In the genomic region with DNA sequence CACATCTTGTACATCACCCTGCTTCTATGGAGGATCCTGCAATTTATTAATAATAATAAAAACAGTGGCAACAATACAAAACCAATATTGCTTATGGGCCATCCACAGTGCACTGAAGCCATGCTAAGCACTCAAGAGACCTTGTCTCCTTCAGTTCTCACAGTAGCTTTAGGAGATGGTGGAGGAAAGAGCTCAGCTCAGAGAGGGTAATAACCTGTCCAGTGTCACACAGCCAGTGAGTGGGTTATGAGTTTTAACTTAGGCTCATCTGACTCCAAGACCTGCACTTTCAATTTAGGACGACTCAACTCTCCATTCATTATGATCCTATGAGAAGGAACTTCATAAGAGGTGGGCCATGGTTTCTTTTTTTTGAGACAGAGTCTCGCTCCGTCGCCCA, we compare ENCODE assay signal across 8 cellular contexts.
"Had no signal": no experiment of that assay in that cellular context is flagged by ENCODE, and none has a peak within 500 bp of the region (broad histone marks: within the 10 kb centered on the region; RNA-seq: fewer than 3 reads in every experiment).

No MANE protein-coding gene starts in this region.

- H2AFZ ChIP-seq: GM23338 had no signal

- FAIRE-seq: H1, H54, HepG2 had no signal

- H3K4me3 ChIP-seq: GM23338 had no signal

- H3K27ac Mint-ChIP-seq: GM23338, IgD-negative memory B cell had no signal

- H3K4me3 Mint-ChIP-seq: GM23338, H9, IgD-negative memory B cell had no signal

- DNase-seq: H9, HCEC 1CT had no signal

- H3K4me2 ChIP-seq: GM23338 had no signal

- H3K27me3 Mint-ChIP-seq: IgD-negative memory B cell had no signal

- H3K27ac ChIP-seq: HL-60 had no signal

- H3K36me3 Mint-ChIP-seq: IgD-negative memory B cell had no signal

- H3K9me3 Mint-ChIP-seq: GM23338, H9, IgD-negative memory B cell had no signal
